Comparison of ENCODE assay signal across 2 cellular contexts in the genomic region with DNA sequence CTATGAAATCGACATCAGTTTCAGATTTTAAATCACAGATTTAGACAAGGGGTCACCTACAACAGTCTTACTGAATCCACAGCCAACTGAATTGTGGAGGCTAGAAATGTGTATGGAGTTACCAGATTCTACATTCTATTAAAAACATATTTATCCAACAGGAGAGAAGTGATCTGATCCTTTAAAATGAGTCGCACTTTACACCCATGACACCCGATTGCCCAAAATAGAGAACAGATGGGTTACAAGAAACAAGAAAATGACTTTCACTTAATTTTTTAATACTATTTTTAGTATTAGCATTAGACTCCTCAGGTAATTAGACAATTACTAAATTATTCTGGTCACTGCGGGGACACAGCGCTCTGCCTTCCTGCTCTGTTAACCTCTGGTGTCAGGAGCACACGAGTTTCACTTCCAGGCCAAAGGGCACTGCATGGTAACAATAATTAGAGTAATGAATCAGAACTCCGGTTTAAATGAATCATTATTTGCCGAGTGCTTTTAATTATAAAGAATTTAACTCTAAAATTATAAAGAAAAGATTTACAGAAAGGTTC.
TF ChIP-seq lines count a peak whose summit lies in the region.

No MANE protein-coding gene starts in this region.

TF ChIP-seq in SK-N-SH treated with all-trans-retinoic acid at 6 μM for 48 hours, 23 proteins besides CTCF, POLR2A, EP300 and RAD21 (continued from another document):
- TF ChIP-seq, protein P1, sequence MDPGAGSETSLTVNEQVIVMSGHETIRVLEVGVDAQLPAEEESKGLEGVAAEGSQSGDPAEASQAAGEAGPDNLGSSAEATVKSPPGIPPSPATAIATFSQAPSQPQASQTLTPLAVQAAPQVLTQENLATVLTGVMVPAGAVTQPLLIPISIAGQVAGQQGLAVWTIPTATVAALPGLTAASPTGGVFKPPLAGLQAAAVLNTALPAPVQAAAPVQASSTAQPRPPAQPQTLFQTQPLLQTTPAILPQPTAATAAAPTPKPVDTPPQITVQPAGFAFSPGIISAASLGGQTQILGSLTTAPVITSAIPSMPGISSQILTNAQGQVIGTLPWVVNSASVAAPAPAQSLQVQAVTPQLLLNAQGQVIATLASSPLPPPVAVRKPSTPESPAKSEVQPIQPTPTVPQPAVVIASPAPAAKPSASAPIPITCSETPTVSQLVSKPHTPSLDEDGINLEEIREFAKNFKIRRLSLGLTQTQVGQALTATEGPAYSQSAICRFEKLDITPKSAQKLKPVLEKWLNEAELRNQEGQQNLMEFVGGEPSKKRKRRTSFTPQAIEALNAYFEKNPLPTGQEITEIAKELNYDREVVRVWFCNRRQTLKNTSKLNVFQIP (CRISPR knock-in tag; IDR thresholded peaks at IDR 0.05; ENCODE audit: borderline replicate concordance, low read depth): no peak
- TF ChIP-seq TCF4 (CRISPR knock-in tag; IDR thresholded peaks at IDR 0.05; ENCODE audit: borderline replicate concordance) (no peak), SNAI2 (CRISPR knock-in tag; IDR thresholded peaks at IDR 0.05) (no peak), GLIS3 (CRISPR knock-in tag; IDR thresholded peaks at IDR 0.05) (no peak), ZC3H10 (CRISPR knock-in tag; IDR thresholded peaks at IDR 0.05) (no peak), BACH2 (CRISPR knock-in tag; IDR thresholded peaks at IDR 0.05; ENCODE audit: borderline replicate concordance) (no peak)
TF ChIP-seq in SK-N-SH treated with all-trans-retinoic acid at 6 μM for 48 hours: peak in this region for 0.

TF ChIP-seq in GM12878, 131 proteins besides CTCF, POLR2A, EP300 and RAD21 (continued from another document):
- no peak for TF ChIP-seq FOS (IDR thresholded peaks at IDR 0.05; ENCODE audit: borderline replicate concordance, extremely low read depth, insufficient read length)
- no peak for TF ChIP-seq JUNB (IDR thresholded peaks at IDR 0.05)
- no peak for TF ChIP-seq RAD51 (IDR thresholded peaks at IDR 0.05)
- TF ChIP-seq, protein P2, sequence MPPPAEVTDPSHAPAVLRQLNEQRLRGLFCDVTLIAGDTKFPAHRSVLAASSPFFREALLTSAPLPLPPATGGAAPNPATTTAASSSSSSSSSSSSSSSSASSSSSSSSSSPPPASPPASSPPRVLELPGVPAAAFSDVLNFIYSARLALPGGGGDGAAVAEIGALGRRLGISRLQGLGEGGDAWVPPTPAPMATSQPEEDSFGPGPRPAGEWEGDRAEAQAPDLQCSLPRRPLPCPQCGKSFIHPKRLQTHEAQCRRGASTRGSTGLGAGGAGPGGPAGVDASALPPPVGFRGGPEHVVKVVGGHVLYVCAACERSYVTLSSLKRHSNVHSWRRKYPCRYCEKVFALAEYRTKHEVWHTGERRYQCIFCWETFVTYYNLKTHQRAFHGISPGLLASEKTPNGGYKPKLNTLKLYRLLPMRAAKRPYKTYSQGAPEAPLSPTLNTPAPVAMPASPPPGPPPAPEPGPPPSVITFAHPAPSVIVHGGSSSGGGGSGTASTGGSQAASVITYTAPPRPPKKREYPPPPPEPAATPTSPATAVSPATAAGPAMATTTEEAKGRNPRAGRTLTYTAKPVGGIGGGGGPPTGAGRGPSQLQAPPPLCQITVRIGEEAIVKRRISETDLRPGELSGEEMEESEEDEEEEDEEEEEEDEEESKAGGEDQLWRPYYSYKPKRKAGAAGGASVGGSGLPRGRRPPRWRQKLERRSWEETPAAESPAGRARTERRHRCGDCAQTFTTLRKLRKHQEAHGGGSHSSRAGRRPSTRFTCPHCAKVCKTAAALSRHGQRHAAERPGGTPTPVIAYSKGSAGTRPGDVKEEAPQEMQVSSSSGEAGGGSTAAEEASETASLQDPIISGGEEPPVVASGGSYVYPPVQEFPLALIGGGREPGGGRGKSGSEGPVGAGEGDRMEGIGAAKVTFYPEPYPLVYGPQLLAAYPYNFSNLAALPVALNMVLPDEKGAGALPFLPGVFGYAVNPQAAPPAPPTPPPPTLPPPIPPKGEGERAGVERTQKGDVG (CRISPR knock-in tag; IDR thresholded peaks at IDR 0.05): no peak
- no peak for TF ChIP-seq HDAC2 (IDR thresholded peaks at IDR 0.05)
- TF ChIP-seq NR2F1 (conservative IDR thresholded peaks at IDR 0.05): peak; percentile 44; the same call in 1 of the 2 replicates
- peak; percentile 34; the same call in 1 of the 2 replicates for TF ChIP-seq MTA2 (IDR thresholded peaks at IDR 0.05; ENCODE audit: low read depth)
- no peak for TF ChIP-seq BMI1 (IDR thresholded peaks at IDR 0.05; ENCODE audit: borderline replicate concordance)
- TF ChIP-seq STAT3 (IDR thresholded peaks at IDR 0.05; ENCODE audit: low read depth, low read length): no peak
- no peak for TF ChIP-seq RB1 (IDR thresholded peaks at IDR 0.05; ENCODE audit: borderline replicate concordance)
- no peak for TF ChIP-seq JUND (IDR thresholded peaks at IDR 0.05; ENCODE audit: low read depth, low read length)
- TF ChIP-seq NR2C1 (IDR thresholded peaks at IDR 0.05): 0 out of 2 replicates have a peak, but pooled peaks have one; percentile 49
- TF ChIP-seq MXI1 (IDR thresholded peaks at IDR 0.05; ENCODE audit: low read depth, low read length): no peak
- TF ChIP-seq, protein P3, sequence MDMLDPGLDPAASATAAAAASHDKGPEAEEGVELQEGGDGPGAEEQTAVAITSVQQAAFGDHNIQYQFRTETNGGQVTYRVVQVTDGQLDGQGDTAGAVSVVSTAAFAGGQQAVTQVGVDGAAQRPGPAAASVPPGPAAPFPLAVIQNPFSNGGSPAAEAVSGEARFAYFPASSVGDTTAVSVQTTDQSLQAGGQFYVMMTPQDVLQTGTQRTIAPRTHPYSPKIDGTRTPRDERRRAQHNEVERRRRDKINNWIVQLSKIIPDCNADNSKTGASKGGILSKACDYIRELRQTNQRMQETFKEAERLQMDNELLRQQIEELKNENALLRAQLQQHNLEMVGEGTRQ (IDR thresholded peaks at IDR 0.05; ENCODE audit: borderline replicate concordance, low read depth, low read length): no peak
- TF ChIP-seq BHLHE40 (IDR thresholded peaks at IDR 0.05; ENCODE audit: borderline replicate concordance in 1 of 2, low read depth in 2 of 2, low read length in 1 of 2): no peak
- TF ChIP-seq, protein P4, sequence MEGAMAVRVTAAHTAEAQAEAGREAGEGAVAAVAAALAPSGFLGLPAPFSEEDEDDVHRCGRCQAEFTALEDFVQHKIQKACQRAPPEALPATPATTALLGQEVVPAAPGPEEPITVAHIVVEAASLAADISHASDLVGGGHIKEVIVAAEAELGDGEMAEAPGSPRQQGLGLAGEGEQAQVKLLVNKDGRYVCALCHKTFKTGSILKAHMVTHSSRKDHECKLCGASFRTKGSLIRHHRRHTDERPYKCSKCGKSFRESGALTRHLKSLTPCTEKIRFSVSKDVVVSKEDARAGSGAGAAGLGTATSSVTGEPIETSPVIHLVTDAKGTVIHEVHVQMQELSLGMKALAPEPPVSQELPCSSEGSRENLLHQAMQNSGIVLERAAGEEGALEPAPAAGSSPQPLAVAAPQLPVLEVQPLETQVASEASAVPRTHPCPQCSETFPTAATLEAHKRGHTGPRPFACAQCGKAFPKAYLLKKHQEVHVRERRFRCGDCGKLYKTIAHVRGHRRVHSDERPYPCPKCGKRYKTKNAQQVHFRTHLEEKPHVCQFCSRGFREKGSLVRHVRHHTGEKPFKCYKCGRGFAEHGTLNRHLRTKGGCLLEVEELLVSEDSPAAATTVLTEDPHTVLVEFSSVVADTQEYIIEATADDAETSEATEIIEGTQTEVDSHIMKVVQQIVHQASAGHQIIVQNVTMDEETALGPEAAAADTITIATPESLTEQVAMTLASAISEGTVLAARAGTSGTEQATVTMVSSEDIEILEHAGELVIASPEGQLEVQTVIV (IDR thresholded peaks at IDR 0.05; ENCODE audit: borderline replicate concordance, partially characterized antibody): no peak
- TF ChIP-seq RCOR1 (conservative IDR thresholded peaks at IDR 0.05; ENCODE audit: low read depth, low read length): no peak
- TF ChIP-seq, protein P5, sequence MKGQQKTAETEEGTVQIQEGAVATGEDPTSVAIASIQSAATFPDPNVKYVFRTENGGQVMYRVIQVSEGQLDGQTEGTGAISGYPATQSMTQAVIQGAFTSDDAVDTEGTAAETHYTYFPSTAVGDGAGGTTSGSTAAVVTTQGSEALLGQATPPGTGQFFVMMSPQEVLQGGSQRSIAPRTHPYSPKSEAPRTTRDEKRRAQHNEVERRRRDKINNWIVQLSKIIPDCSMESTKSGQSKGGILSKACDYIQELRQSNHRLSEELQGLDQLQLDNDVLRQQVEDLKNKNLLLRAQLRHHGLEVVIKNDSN (IDR thresholded peaks at IDR 0.05; ENCODE audit: borderline replicate concordance, extremely low read length, insufficient read depth, low read depth, low read length): no peak
- no peak for TF ChIP-seq SUZ12 (IDR thresholded peaks at IDR 0.05; ENCODE audit: unreplicated experiment)
- no peak for TF ChIP-seq SMAD5 (IDR thresholded peaks at IDR 0.05; ENCODE audit: low read depth)
- TF ChIP-seq KAT2A (conservative IDR thresholded peaks at IDR 0.05; ENCODE audit: control insufficient read depth, low read depth, low read length): no peak
